ENCODE assay signal across 30 cellular contexts in genomic region chr16:78170360-78170928, GRCh38.
"Had no signal": no experiment of that assay in that cellular context is flagged by ENCODE, and none has a peak within 500 bp of the region (broad histone marks: within the 10 kb centered on the region; RNA-seq: fewer than 3 reads in every experiment).

No MANE protein-coding gene starts in this region.

- H3K27ac ChIP-seq: adrenal gland, brain microvascular endothelial cell, cardiac muscle cell, PC-9, RWPE1, WERI-Rb-1 had no signal

- DNase-seq: activated CD4-positive, alpha-beta T cell treated with anti-CD3 and anti-CD28 coated beads for 1 hour; activated CD4-positive, alpha-beta T cell treated with anti-CD3 and anti-CD28 coated beads for 48 hours; activated CD4-positive, CD25-positive, alpha-beta regulatory T cell; activated CD8-positive, alpha-beta T cell treated with anti-CD3 and anti-CD28 coated beads for 36 hours; activated effector memory CD4-positive, alpha-beta T cell treated with anti-CD3 and anti-CD28 coated beads, Interleukin-2, amount 50 U/mL, for 16 hours; activated naive CD4-positive, alpha-beta T cell; activated naive CD8-positive, alpha-beta T cell treated with anti-CD3 and anti-CD28 coated beads, Interleukin-2, amount 10 ng/mL, durations not matched to agents 7 days and 5 days; activated T-cell treated with anti-CD3 and anti-CD28 coated beads, Interleukin-2, amount 50 U/mL, for 1 hour; activated T-cell treated with anti-CD3 and anti-CD28 coated beads, Interleukin-2, amount 50 U/mL, for 72 hours; adrenal gland; brain microvascular endothelial cell; NCI-H1105; NCI-H1436; NCI-H1694; NCI-H1930; NCI-H2081 treated with DMSO at 0.1 percent for 48 hours; NCI-H510A; NCI-H526; NCI-H748 treated with DMSO at 0.1 percent for 48 hours; NK-92 treated with Interleukin-12 subunit alpha and Interleukin-12 subunit beta, amount 100 ng/mL, for 24 hours; PC-9; SIG-M5; T1000; WERI-Rb-1 had no signal

- H3K27me3 ChIP-seq: adrenal gland, brain microvascular endothelial cell, cardiac muscle cell had no signal

- H3K9me3 Mint-ChIP-seq: activated CD8-positive, alpha-beta T cell treated with anti-CD3 and anti-CD28 coated beads for 36 hours; activated naive CD4-positive, alpha-beta T cell treated with anti-CD3 and anti-CD28 coated beads, Interleukin-2, amount 50 U/mL, for 24 hours; activated T-cell treated with anti-CD3 and anti-CD28 coated beads, Interleukin-2, amount 50 U/mL, for 72 hours; activated T-helper 17 cell treated with anti-CD3 and anti-CD28 coated beads, Interleukin-2, amount 50 U/mL, for 72 hours; central memory CD8-positive, alpha-beta T cell had no signal

- H3K27me3 Mint-ChIP-seq: activated CD8-positive, alpha-beta T cell treated with anti-CD3 and anti-CD28 coated beads for 36 hours; activated naive CD4-positive, alpha-beta T cell treated with anti-CD3 and anti-CD28 coated beads, Interleukin-2, amount 50 U/mL, for 24 hours; activated naive CD8-positive, alpha-beta T cell treated with anti-CD3 and anti-CD28 coated beads, Interleukin-2, amount 10 ng/mL, durations not matched to agents 7 days and 5 days; activated T-helper 17 cell treated with anti-CD3 and anti-CD28 coated beads, Interleukin-2, amount 50 U/mL, for 72 hours; central memory CD8-positive, alpha-beta T cell had no signal

- H3K27ac Mint-ChIP-seq: activated CD8-positive, alpha-beta T cell treated with anti-CD3 and anti-CD28 coated beads for 36 hours; activated naive CD4-positive, alpha-beta T cell treated with anti-CD3 and anti-CD28 coated beads, Interleukin-2, amount 50 U/mL, for 24 hours; activated naive CD8-positive, alpha-beta T cell treated with anti-CD3 and anti-CD28 coated beads, Interleukin-2, amount 10 ng/mL, durations not matched to agents 7 days and 5 days; activated T-cell treated with anti-CD3 and anti-CD28 coated beads, Interleukin-2, amount 50 U/mL, for 72 hours; activated T-helper 17 cell treated with anti-CD3 and anti-CD28 coated beads, Interleukin-2, amount 50 U/mL, for 72 hours had no signal

- H3K4me3 Mint-ChIP-seq: activated CD8-positive, alpha-beta T cell treated with anti-CD3 and anti-CD28 coated beads for 36 hours; activated naive CD4-positive, alpha-beta T cell treated with anti-CD3 and anti-CD28 coated beads, Interleukin-2, amount 50 U/mL, for 24 hours; activated naive CD8-positive, alpha-beta T cell treated with anti-CD3 and anti-CD28 coated beads, Interleukin-2, amount 10 ng/mL, durations not matched to agents 7 days and 5 days; activated T-cell treated with anti-CD3 and anti-CD28 coated beads, Interleukin-2, amount 50 U/mL, for 72 hours; activated T-helper 17 cell treated with anti-CD3 and anti-CD28 coated beads, Interleukin-2, amount 50 U/mL, for 72 hours; central memory CD8-positive, alpha-beta T cell had no signal

- H3K4me1 Mint-ChIP-seq: activated naive CD4-positive, alpha-beta T cell treated with anti-CD3 and anti-CD28 coated beads, Interleukin-2, amount 50 U/mL, for 24 hours; activated T-helper 17 cell treated with anti-CD3 and anti-CD28 coated beads, Interleukin-2, amount 50 U/mL, for 72 hours; central memory CD8-positive, alpha-beta T cell had no signal

- ATAC-seq: activated CD8-positive, alpha-beta T cell treated with anti-CD3 and anti-CD28 coated beads for 36 hours; activated T-cell treated with anti-CD3 and anti-CD28 coated beads, Interleukin-2, amount 50 U/mL, for 72 hours; activated T-helper 17 cell treated with anti-CD3 and anti-CD28 coated beads, Interleukin-2, amount 50 U/mL, for 72 hours; Right ventricle myocardium inferior had no signal

- H3K4me2 ChIP-seq: PC-9 had no signal

- H3K4me1 ChIP-seq: adrenal gland had no signal

- H2AFZ ChIP-seq: PC-9 had no signal

- H3K4me3 ChIP-seq: adrenal gland, cardiac muscle cell, PC-9 had no signal

- H3K9me3 ChIP-seq: adrenal gland had no signal

- H3K36me3 ChIP-seq: adrenal gland, brain microvascular endothelial cell, cardiac muscle cell, WERI-Rb-1 had no signal
